In the genomic region with DNA sequence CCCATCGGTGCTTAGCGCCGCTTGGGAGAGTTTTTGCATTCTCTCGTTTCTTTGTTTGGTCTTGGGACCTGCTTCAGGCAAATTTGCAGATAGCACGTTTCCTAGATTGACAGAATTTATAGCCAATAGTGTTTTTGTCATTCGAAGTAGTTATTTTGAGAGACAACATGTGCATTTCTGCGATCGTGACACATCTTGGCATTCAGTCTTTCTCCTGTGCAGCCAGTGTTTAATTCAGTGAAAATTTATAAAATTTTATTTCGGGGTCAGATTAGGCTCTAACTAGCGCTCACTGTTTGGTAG, we compare ENCODE assay signal across 8 cellular contexts. TPM values are rescaled to one million over a fixed set of nuclear protein-coding genes. Genes with fewer than 3 reads are reported as not detected.
DNase-seq lines count a peak whose midpoint lies in the region; ATAC-seq and TF ChIP-seq lines count a peak whose summit lies in the region.

No MANE protein-coding gene starts in this region.

- H3K27ac ChIP-seq in breast epithelium (peak overlapping the region; percentile 84 to 92), mesendoderm (ENCODE audit: low read depth, low read length) (no peak overlapping the region)

- H3K23ac ChIP-seq in mesendoderm (ENCODE audit: low read length), result no peak overlapping the region

- H4K8ac ChIP-seq in mesendoderm (ENCODE audit: low read depth, low read length), result no peak overlapping the region

- H3K56ac ChIP-seq in mesendoderm (ENCODE audit: low read length), result peak overlapping the region; percentile 99

- TF ChIP-seq POLR2A in breast epithelium (IDR thresholded peaks at IDR 0.05), result no peak

- H3K36me3 ChIP-seq in breast epithelium, result no peaks in the 10 kb centered on the region
- no peaks in the 10 kb centered on the region for H3K36me3 ChIP-seq in mesendoderm (ENCODE audit: control insufficient read depth, insufficient read depth, low read length)

- peak overlapping the region; percentile 91 to 99 (median 93) for H3K4me3 ChIP-seq in breast epithelium
- H3K4me3 ChIP-seq in mesendoderm (ENCODE audit: low read length), result peak overlapping the region; percentile 96

- H2BK120ac ChIP-seq in mesendoderm (ENCODE audit: low read depth, low read length), result no peak overlapping the region

- H3K4ac ChIP-seq in mesendoderm (ENCODE audit: low read depth, low read length), result peak overlapping the region; percentile 59

- peak overlapping the region; percentile 69 for H3K4me2 ChIP-seq in mesendoderm (ENCODE audit: low read length)

- no peak overlapping the region for H2BK5ac ChIP-seq in mesendoderm (ENCODE audit: low read length)

- no CpG with 5 or more reads among the region's 10 CpGs for WGBS in mesendoderm (ENCODE audit: extremely low coverage, insufficient coverage, low lambda C conversion rate)

- H4K5ac ChIP-seq in mesendoderm (ENCODE audit: low read length), result no peak overlapping the region

- peak overlapping the region; percentile 42 for H3K18ac ChIP-seq in mesendoderm (ENCODE audit: low read length)

- ATAC-seq in GM19455 (IDR thresholded peaks at IDR 0.05; ENCODE audit: unreplicated experiment), result peak; percentile 32

- no peak for TF ChIP-seq CTCF in breast epithelium (IDR thresholded peaks at IDR 0.05)

- peak; percentile 44 for DNase-seq in CD1c-positive myeloid dendritic cell (ENCODE audit: extremely low spot score)
- DNase-seq in Kasumi-1 (lab: John Stamatoyannopoulos, UW), result peak; percentile 43 to 47
- DNase-seq in breast epithelium (ENCODE audit: low spot score in 2 of 2), result no peak
- DNase-seq in mesendoderm, result no peak
- no peak for DNase-seq in iPS-NIHi7 (ENCODE audit: extremely low spot score)
- DNase-seq in ecto neural progenitor cell (ENCODE audit: low spot score), result no peak
- no peak for DNase-seq in NCI-H1092 (lab: John Stamatoyannopoulos, UW)

- peaks cover 0 to 11% of the 10 kb centered on the region in 2 donors for H3K9me3 ChIP-seq in breast epithelium

- no peaks in the 10 kb centered on the region for H3K27me3 ChIP-seq in breast epithelium
- no peaks in the 10 kb centered on the region for H3K27me3 ChIP-seq in mesendoderm (ENCODE audit: insufficient read depth, low read length, poor library complexity)

- H2BK15ac ChIP-seq in mesendoderm (replicated peaks; ENCODE audit: low read depth), result no peak overlapping the region

- intact Hi-C loops in breast epithelium (cut with DNase I; ENCODE audit: low total_unique reads), result no loop called here

- H2AK5ac ChIP-seq in mesendoderm (ENCODE audit: low read length), result no peak overlapping the region

- peaks cover 42% of the 10 kb centered on the region for H3K79me2 ChIP-seq in mesendoderm (ENCODE audit: control insufficient read depth, insufficient read depth, low read length)

- peak overlapping the region; percentile 99 for H3K9ac ChIP-seq in mesendoderm (ENCODE audit: low read length)

- H3K4me1 ChIP-seq in breast epithelium (no peaks in the 10 kb centered on the region), mesendoderm (ENCODE audit: control insufficient read depth, low read depth, low read length) (peaks cover 5% of the 10 kb centered on the region)

- peaks cover 14% of the 10 kb centered on the region for H3K79me1 ChIP-seq in mesendoderm (ENCODE audit: low read length)

RNA-seq across cellular contexts. Expression of gene PRRC1, which starts 0.8 kb away (rescaled TPM):
- 10 to 100 TPM; 37.8 to 59.1 (median 53.7) TPM for total RNA-seq in breast epithelium
- 71.2 TPM for polyA plus RNA-seq in mesendoderm (2013, experiment 1 of 2)
- polyA plus RNA-seq in mesendoderm (2013, experiment 2 of 2), result 67.2 TPM

Comparison
In these comparisons a context has a peak if more than half of its experiments do, and no peak if none do; other contexts are left out.
1. DNase-seq: peak in CD1c-positive myeloid dendritic cell (single experiment) and Kasumi-1 (2 of 2); none in breast epithelium (0 of 2), mesendoderm (single experiment), iPS-NIHi7 (single experiment), ecto neural progenitor cell (single experiment) and NCI-H1092 (single experiment).